9 cellular contexts compared by ENCODE assay signal in genomic region chr16:57609541-57610401, GRCh38. TPM values are rescaled to one million over a fixed set of nuclear protein-coding genes. Genes with fewer than 3 reads are reported as not detected.
A peak's percentile ranks its signal among the peaks of the same experiment; 100 is the strongest.
DNase-seq lines count a peak whose midpoint lies in the region; ATAC-seq and TF ChIP-seq lines count a peak whose summit lies in the region.
"Had no signal": no experiment of that assay in that cellular context is flagged by ENCODE, and none has a peak within 500 bp of the region (broad histone marks: within the 10 kb centered on the region; RNA-seq: fewer than 3 reads in every experiment).

No MANE protein-coding gene starts in this region.

- peak overlapping the region; percentile 63 for H2AFZ ChIP-seq in neural progenitor cell (replicated peaks)

- no peak overlapping the region for H3K27ac ChIP-seq in colonic mucosa
- H3K27ac ChIP-seq in neural progenitor cell, result no peak overlapping the region
- H3K27ac ChIP-seq: psoas muscle had no signal

- no peak overlapping the region for H3K4me2 ChIP-seq in neural progenitor cell

- peak; percentile 90 for ATAC-seq in HG02943 (IDR thresholded peaks at IDR 0.05; ENCODE audit: low read depth, unreplicated experiment)

- H3K4me1 ChIP-seq in colonic mucosa (peaks cover 8% of the 10 kb centered on the region), neural progenitor cell (peaks cover 3% of the 10 kb centered on the region)
- H3K4me1 ChIP-seq: psoas muscle had no signal

- no peak overlapping the region for H3K27ac Mint-ChIP-seq in neural progenitor cell
- H3K27ac Mint-ChIP-seq in glutamatergic neuron (ENCODE audit: unreplicated experiment), result no peak overlapping the region

- H3K4me3 Mint-ChIP-seq in neural progenitor cell (no peak overlapping the region), glutamatergic neuron (ENCODE audit: unreplicated experiment) (no peak overlapping the region)

- TF ChIP-seq CTCF in colonic mucosa (IDR thresholded peaks at IDR 0.05) (no peak), neural progenitor cell (IDR thresholded peaks at IDR 0.05) (peak; percentile 9), glutamatergic neuron (IDR thresholded peaks at IDR 0.05; ENCODE audit: partially characterized antibody, unreplicated experiment) (no peak)

- H3K9me3 Mint-ChIP-seq in neural progenitor cell, result no peaks in the 10 kb centered on the region
- no peaks in the 10 kb centered on the region for H3K9me3 Mint-ChIP-seq in glutamatergic neuron (ENCODE audit: unreplicated experiment)

- H3K27me3 Mint-ChIP-seq in neural progenitor cell (ENCODE audit: insufficient read depth, low read depth) (peaks cover 6% of the 10 kb centered on the region), glutamatergic neuron (ENCODE audit: unreplicated experiment) (peaks cover 4% of the 10 kb centered on the region)

- intact Hi-C loops in colonic mucosa (cut with DNase I), result no loop called here

- H3K27me3 ChIP-seq in colonic mucosa (no peaks in the 10 kb centered on the region), neural progenitor cell (no peaks in the 10 kb centered on the region)

- peaks cover 10% of the 10 kb centered on the region for H3K4me1 Mint-ChIP-seq in neural progenitor cell
- peaks cover 24% of the 10 kb centered on the region for H3K4me1 Mint-ChIP-seq in glutamatergic neuron (ENCODE audit: low read depth, unreplicated experiment)

- H3K36me3 ChIP-seq in colonic mucosa, result no peaks in the 10 kb centered on the region
- no peaks in the 10 kb centered on the region for H3K36me3 ChIP-seq in neural progenitor cell

- DNase-seq in NCI-H345 (lab: John Stamatoyannopoulos, UW) (peak; percentile 20), NCI-H345 treated with DMSO at 0.1 percent for 48 hours (lab: John Stamatoyannopoulos, UW; ENCODE audit: unreplicated experiment) (no peak), SHP77 treated with DMSO at 0.1 percent for 48 hours (lab: John Stamatoyannopoulos, UW) (peak; percentile 53), colonic mucosa (peak; percentile 19), neural progenitor cell (ENCODE audit: low spot score) (no peak), inferior parietal cortex (ENCODE audit: extremely low spot score) (no peak), glutamatergic neuron (no peak)
- DNase-seq: psoas muscle had no signal

- no peaks in the 10 kb centered on the region for H3F3A ChIP-seq in neural progenitor cell (ENCODE audit: low read depth)

- H3K9ac ChIP-seq in colonic mucosa (ENCODE audit: low read depth in 2 of 2, low read length in 2 of 2), result peak overlapping the region; percentile 35 to 52
- H3K9ac ChIP-seq in neural progenitor cell, result no peak overlapping the region

- no peaks in the 10 kb centered on the region for H3K79me2 ChIP-seq in neural progenitor cell (ENCODE audit: low read depth)

- H4K20me1 ChIP-seq in neural progenitor cell (ENCODE audit: low read depth), result no peaks in the 10 kb centered on the region

- no peak overlapping the region for H3K4me3 ChIP-seq in colonic mucosa
- H3K4me3 ChIP-seq in neural progenitor cell, result no peak overlapping the region
- H3K4me3 ChIP-seq: psoas muscle had no signal

- H3K36me3 Mint-ChIP-seq in neural progenitor cell (no peaks in the 10 kb centered on the region), glutamatergic neuron (ENCODE audit: unreplicated experiment) (no peaks in the 10 kb centered on the region)

- no peaks in the 10 kb centered on the region for H3K9me3 ChIP-seq in colonic mucosa
- H3K9me3 ChIP-seq in neural progenitor cell (ENCODE audit: low read depth), result no peaks in the 10 kb centered on the region
- H3K9me3 ChIP-seq: psoas muscle had no signal

RNA-seq across cellular contexts. Expression of gene ADGRG1, which starts 18.7 kb away (rescaled TPM):
- 100 to 1,000 TPM in 1 of 2 donors, 10 to 100 TPM in 1; 68.9 to 126 TPM for total RNA-seq in colonic mucosa
- 8.0 and 17.5 TPM in 2 replicates for total RNA-seq in neural progenitor cell (ENCODE audit: low replicate concordance)
- total RNA-seq in glutamatergic neuron (ENCODE audit: unreplicated experiment), result 116 TPM

RNA-seq across cellular contexts. Expression of gene ADGRG3, which starts 58.3 kb away (rescaled TPM):
- total RNA-seq in colonic mucosa (under 1 TPM; 0.27 to 0.82 TPM), neural progenitor cell (ENCODE audit: low replicate concordance) (not detected in 2 replicates), glutamatergic neuron (ENCODE audit: unreplicated experiment) (not detected)

Comparison
In these comparisons a context has a peak if more than half of its experiments do, and no peak if none do; other contexts are left out.
1. DNase-seq: peak in NCI-H345 (single experiment), SHP77 treated with DMSO at 0.1 percent for 48 hours (single experiment) and colonic mucosa (single experiment); none in NCI-H345 treated with DMSO at 0.1 percent for 48 hours (single experiment), neural progenitor cell (single experiment), inferior parietal cortex (single experiment) and glutamatergic neuron (single experiment).